In genomic region chr21:17925000-17925610, GRCh38 we compare ENCODE assay signal across 8 cellular contexts.
A peak's percentile ranks its signal among the peaks of the same experiment; 100 is the strongest.
DNase-seq lines count a peak whose midpoint lies in the region; ATAC-seq and TF ChIP-seq lines count a peak whose summit lies in the region.

No MANE protein-coding gene starts in this region.

- no peak for TF ChIP-seq EP300 in SK-N-SH (IDR thresholded peaks at IDR 0.05; ENCODE audit: borderline replicate concordance in 1 of 2, low read depth in 1 of 2, low read length in 1 of 2)

- H3K4me3 ChIP-seq in MM.1S (ENCODE audit: low read length) = no peak overlapping the region
- no peak overlapping the region; a peak in 1 of 4 replicates for H3K4me3 ChIP-seq in SK-N-SH (ENCODE audit: low read depth in 2 of 2, low read length in 1 of 2)
- no peak overlapping the region for H3K4me3 ChIP-seq in astrocyte of the cerebellum (ENCODE audit: low read depth, low read length)
- H3K4me3 ChIP-seq in iPS DF 6.9 (ENCODE audit: low read length) = no peak overlapping the region

- H3K27me3 ChIP-seq in MM.1S (replicated peaks; ENCODE audit: insufficient read depth, low read length) (no peaks in the 10 kb centered on the region), SK-N-SH (ENCODE audit: insufficient read depth) (no peaks in the 10 kb centered on the region), iPS DF 6.9 (ENCODE audit: control insufficient read depth, insufficient read depth, low read length) (no peaks in the 10 kb centered on the region)

- peak; percentile 64 for TF ChIP-seq RAD21 in SK-N-SH (IDR thresholded peaks at IDR 0.05; ENCODE audit: low read length)

- H3F3A ChIP-seq in MM.1S (ENCODE audit: insufficient read depth, low read length) (no peaks in the 10 kb centered on the region), SK-N-SH (replicated peaks; ENCODE audit: insufficient read depth) (peaks cover 7% of the 10 kb centered on the region)

- ATAC-seq in Right ventricle myocardium inferior (peak; percentile 70), HG02588 (IDR thresholded peaks at IDR 0.05; ENCODE audit: unreplicated experiment) (peak; percentile 99)

- H3K9ac ChIP-seq in MM.1S (ENCODE audit: low read length) = no peak overlapping the region
- H3K9ac ChIP-seq in SK-N-SH = no peak overlapping the region

- H3K4me1 ChIP-seq in MM.1S (ENCODE audit: low read length) = no peaks in the 10 kb centered on the region
- peaks cover 0 to 5% of the 10 kb centered on the region in 2 experiments; a peak in 1 of 4 replicates for H3K4me1 ChIP-seq in SK-N-SH (ENCODE audit: control insufficient read depth in 1 of 2, insufficient read depth in 2 of 2, low read depth in 1 of 2, low read length in 1 of 2)
- no peaks in the 10 kb centered on the region for H3K4me1 ChIP-seq in iPS DF 6.9 (ENCODE audit: control insufficient read depth, insufficient read depth, low read length)

- no peak for DNase-seq in Right ventricle myocardium inferior (ENCODE audit: missing footprints)
- no peak for DNase-seq in cardiac septum (ENCODE audit: low spot score)
- peak; percentile 73 for DNase-seq in MM.1S
- peak; percentile 64 for DNase-seq in SK-N-SH
- DNase-seq in astrocyte of the cerebellum (ENCODE audit: low read depth) = no peak
- DNase-seq in iPS DF 6.9 (ENCODE audit: low read depth, low spot score) = peak; percentile 50
- DNase-seq in stimulated activated CD4-positive, alpha-beta T cell treated with anti-CD3 and anti-CD28 coated beads, Interleukin-15, amount 100 ng/mL, for 48 hours (ENCODE audit: low read depth in 2 of 2) = peak; percentile 10 to 23

- no peaks in the 10 kb centered on the region for H3K79me2 ChIP-seq in MM.1S (ENCODE audit: low read length)
- H3K79me2 ChIP-seq in SK-N-SH (ENCODE audit: insufficient read depth) = no peaks in the 10 kb centered on the region; the same call in 1 of the 2 replicates

- H3K36me3 ChIP-seq in MM.1S (replicated peaks; ENCODE audit: insufficient read depth, low read length) (no peaks in the 10 kb centered on the region), SK-N-SH (replicated peaks in 1 of 2; ENCODE audit: control insufficient read depth in 1 of 2, insufficient read depth in 2 of 2, low read length in 1 of 2) (no peaks in the 10 kb centered on the region), iPS DF 6.9 (ENCODE audit: control insufficient read depth, insufficient read depth, low read length) (no peaks in the 10 kb centered on the region)

- H2AFZ ChIP-seq in MM.1S (ENCODE audit: low read length) = peak overlapping the region; percentile 53; the same call in 1 of the 2 replicates
- no peak overlapping the region for H2AFZ ChIP-seq in SK-N-SH (ENCODE audit: low read depth)

- H4K20me1 ChIP-seq in MM.1S (ENCODE audit: insufficient read depth, low read length) (no peaks in the 10 kb centered on the region), SK-N-SH (ENCODE audit: insufficient read depth) (no peaks in the 10 kb centered on the region)

- H3K27ac ChIP-seq in MM.1S (ENCODE audit: low read length) (no peak overlapping the region), SK-N-SH (ENCODE audit: low read depth in 2 of 2, low read length in 1 of 2) (no peak overlapping the region), iPS DF 6.9 (ENCODE audit: low read length) (no peak overlapping the region)

- WGBS in SK-N-SH (ENCODE audit: low lambda C conversion rate) = 5% methylated on average over 3 of the region's 3 CpGs
- no CpG with 5 or more reads among the region's 3 CpGs for WGBS in iPS DF 6.9 (ENCODE audit: insufficient coverage, insufficient read length)

- in situ Hi-C loops in astrocyte of the cerebellum (cut with HindIII; ENCODE audit: low sequenced_read_pairs) = loop anchor here (25.0 kb wide), 1 partner anchor 263 kb away; no protein-coding TSS in a partner anchor

- no peak overlapping the region for H3K4me2 ChIP-seq in MM.1S (ENCODE audit: low read depth, low read length)
- no peak overlapping the region for H3K4me2 ChIP-seq in SK-N-SH

- no peaks in the 10 kb centered on the region for H3K9me3 ChIP-seq in MM.1S (replicated peaks; ENCODE audit: insufficient read depth, low read length)
- H3K9me3 ChIP-seq in SK-N-SH = no peaks in the 10 kb centered on the region
- H3K9me3 ChIP-seq in iPS DF 6.9 (ENCODE audit: control insufficient read depth, insufficient read depth, low read length) = no peaks in the 10 kb centered on the region

- POLR2A ChIA-PET in SK-N-SH (lab: Yijun Ruan, JAX) = no interaction called here

- TF ChIP-seq CTCF in MM.1S (IDR thresholded peaks at IDR 0.05; ENCODE audit: low read length) (peak; percentile 89), SK-N-SH (IDR thresholded peaks at IDR 0.05) (peak; percentile 90), astrocyte of the cerebellum (IDR thresholded peaks at IDR 0.05; ENCODE audit: low read depth, low read length, missing control alignments) (peak; percentile 91)

- H3K9me2 ChIP-seq in MM.1S (replicated peaks; ENCODE audit: insufficient read depth, low read length) = no peaks in the 10 kb centered on the region
- no peaks in the 10 kb centered on the region for H3K9me2 ChIP-seq in SK-N-SH

- intact Hi-C loops in Right ventricle myocardium inferior (cut with DNase I) (loop anchor here (5.0 kb wide), 1 partner anchor 243 kb away; no protein-coding TSS in a partner anchor), cardiac septum (cut with DNase I) (no loop called here)

- CTCF ChIA-PET in SK-N-SH (lab: Yijun Ruan, JAX) = interaction anchor here (0.6 to 5.1 kb wide), 45 partner anchors 9 to 1904 kb away, joined by 3 to 66 read pairs (median 5); no protein-coding TSS in a partner anchor

TF ChIP-seq in SK-N-SH, 30 proteins besides CTCF, POLR2A, EP300 and RAD21:
- peak; percentile 66 for TF ChIP-seq SMC3 (IDR thresholded peaks at IDR 0.05; ENCODE audit: low read depth, low read length)
- no peak for TF ChIP-seq GABPA (IDR thresholded peaks at IDR 0.05; ENCODE audit: low read depth)
TF ChIP-seq in SK-N-SH: peak in this region for 1.

Comparison
In these comparisons a context has a peak if more than half of its experiments do, and no peak if none do; other contexts are left out.
1. DNase-seq: peak in MM.1S (single experiment), SK-N-SH (single experiment), iPS DF 6.9 (single experiment) and stimulated activated CD4-positive, alpha-beta T cell treated with anti-CD3 and anti-CD28 coated beads, Interleukin-15, amount 100 ng/mL, for 48 hours (2 of 2); none in Right ventricle myocardium inferior (single experiment), cardiac septum (single experiment) and astrocyte of the cerebellum (single experiment).
2. Peak in every context shown above with its lines, with median percentiles within 50 percentile points of each other: CTCF ChIP-seq.